ENCODE assay signal across 1 cellular context in genomic region chr11:36540998-36541397, GRCh38.
TF ChIP-seq lines count a peak whose summit lies in the region.

No MANE protein-coding gene starts in this region.

TF ChIP-seq in HCT116, 20 proteins besides CTCF, POLR2A, EP300 and RAD21 (continued from another document):
- TF ChIP-seq SP1 (IDR thresholded peaks at IDR 0.05; ENCODE audit: low read depth), result no peak
- TF ChIP-seq YY1 (IDR thresholded peaks at IDR 0.05; ENCODE audit: extremely low read depth, insufficient replicate concordance, low read depth, low read length), result no peak
- TF ChIP-seq, protein P1, sequence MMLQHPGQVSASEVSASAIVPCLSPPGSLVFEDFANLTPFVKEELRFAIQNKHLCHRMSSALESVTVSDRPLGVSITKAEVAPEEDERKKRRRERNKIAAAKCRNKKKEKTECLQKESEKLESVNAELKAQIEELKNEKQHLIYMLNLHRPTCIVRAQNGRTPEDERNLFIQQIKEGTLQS (IDR thresholded peaks at IDR 0.05), result no peak
